9 cellular contexts compared by ENCODE assay signal in the genomic region with DNA sequence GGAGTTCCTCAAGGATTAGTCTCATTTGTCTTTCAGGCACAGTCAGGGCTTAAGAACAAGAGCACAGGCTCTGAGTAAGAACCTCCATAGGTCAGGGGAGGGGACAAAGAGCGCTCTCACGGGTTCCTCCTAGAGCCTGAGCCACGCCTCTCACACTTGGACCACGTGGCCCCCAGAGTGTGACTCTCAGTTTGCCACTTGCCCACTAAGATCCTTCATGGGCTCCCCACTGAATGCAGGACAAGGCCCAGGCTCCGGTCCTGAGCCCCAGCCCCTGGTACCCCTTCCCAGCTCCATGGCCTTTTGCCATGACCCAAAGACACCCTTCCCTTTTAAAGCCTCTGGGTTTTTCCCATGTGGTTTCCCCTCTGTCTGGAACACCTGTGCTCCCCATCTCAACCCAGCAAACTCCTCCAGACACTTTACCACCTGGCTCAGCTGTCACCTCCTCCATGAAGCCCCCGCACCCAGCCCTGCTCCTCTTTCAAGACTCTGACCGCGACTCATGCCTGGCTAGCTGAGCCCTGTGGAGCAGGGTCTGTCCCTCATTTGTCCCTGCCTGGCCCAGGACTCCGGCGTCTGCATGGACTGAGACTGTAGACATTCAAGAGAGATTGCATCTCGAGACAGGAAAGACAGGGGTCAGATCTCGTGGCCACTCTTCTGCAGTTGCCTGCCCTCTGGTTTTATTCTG. TPM values are rescaled to one million over a fixed set of nuclear protein-coding genes. Genes with fewer than 3 reads are reported as not detected.
DNase-seq lines count a peak whose midpoint lies in the region; ATAC-seq and TF ChIP-seq lines count a peak whose summit lies in the region.
"Had no signal": no experiment of that assay in that cellular context is flagged by ENCODE, and none has a peak within 500 bp of the region (broad histone marks: within the 10 kb centered on the region; RNA-seq: fewer than 3 reads in every experiment).

No MANE protein-coding gene starts in this region.

- H3K27ac Mint-ChIP-seq in T-cell (peak overlapping the region in 1 of 2 donors; percentile 31), neural crest cell (ENCODE audit: unreplicated experiment) (peak overlapping the region; percentile 92), HFFc6 (no peak overlapping the region)

- H3K27ac ChIP-seq in ascending aorta: no peak overlapping the region

- peaks cover 11 to 17% (median 16%) of the 10 kb centered on the region in 3 donors for H3K4me1 Mint-ChIP-seq in T-cell
- peaks cover 54% of the 10 kb centered on the region for H3K4me1 Mint-ChIP-seq in neural crest cell
- no peaks in the 10 kb centered on the region for H3K4me1 Mint-ChIP-seq in HFFc6 (ENCODE audit: low read depth)

- intact Hi-C loops in Right ventricle myocardium inferior (cut with DNase I): no loop called here
- intact Hi-C loops in cardiac septum (cut with DNase I): no loop called here
- intact Hi-C loops in ascending aorta (cut with DNase I): no loop called here

- H3K4me3 Mint-ChIP-seq in T-cell (no peak overlapping the region), neural crest cell (no peak overlapping the region), HFFc6 (no peak overlapping the region)
- H3K4me3 Mint-ChIP-seq: CD4-positive, alpha-beta memory T cell had no signal

- H3K36me3 ChIP-seq in ascending aorta: no peaks in the 10 kb centered on the region

- POLR2A ChIA-PET in T-cell (lab: Charles Lee): no interaction called here

- H3K27me3 ChIP-seq in ascending aorta: no peaks in the 10 kb centered on the region

- no peak for DNase-seq in Right ventricle myocardium inferior (ENCODE audit: missing footprints)
- DNase-seq in cardiac septum (ENCODE audit: low spot score): no peak
- DNase-seq in T-cell: peak in 32 of 34 experiments; percentile 14 to 69 (median 33)
- no peak for DNase-seq in neural crest cell (ENCODE audit: low read depth, low spot score)
- DNase-seq in ascending aorta (ENCODE audit: low spot score in 2 of 2): no peak
- no peak for DNase-seq in HFFc6
- no peak for DNase-seq in D341Med (ENCODE audit: low spot score)

- TF ChIP-seq CTCF in neural crest cell (conservative IDR thresholded peaks at IDR 0.05): no peak
- TF ChIP-seq CTCF in ascending aorta (IDR thresholded peaks at IDR 0.05): no peak
- no peak for TF ChIP-seq CTCF in HFFc6 (IDR thresholded peaks at IDR 0.05)

- no peaks in the 10 kb centered on the region for H3K4me1 ChIP-seq in ascending aorta

- CTCF ChIA-PET in T-cell (lab: Charles Lee): no interaction called here

- no peaks in the 10 kb centered on the region for H3K9me3 Mint-ChIP-seq in T-cell
- H3K9me3 Mint-ChIP-seq in neural crest cell: no peaks in the 10 kb centered on the region
- H3K9me3 Mint-ChIP-seq in HFFc6: no peaks in the 10 kb centered on the region
- H3K9me3 Mint-ChIP-seq: CD4-positive, alpha-beta memory T cell had no signal

- no peaks in the 10 kb centered on the region for H3K9me3 ChIP-seq in ascending aorta

- H3K27me3 Mint-ChIP-seq in T-cell: no peaks in the 10 kb centered on the region
- no peaks in the 10 kb centered on the region for H3K27me3 Mint-ChIP-seq in neural crest cell (ENCODE audit: low read depth)
- peaks cover 47% of the 10 kb centered on the region for H3K27me3 Mint-ChIP-seq in HFFc6 (ENCODE audit: insufficient read depth)
- H3K27me3 Mint-ChIP-seq: CD4-positive, alpha-beta memory T cell had no signal

- no peak overlapping the region for H3K4me3 ChIP-seq in ascending aorta

- ATAC-seq in Right ventricle myocardium inferior (peak; percentile 50), HG02943 (IDR thresholded peaks at IDR 0.05; ENCODE audit: low read depth, unreplicated experiment) (peak; percentile 86), T-cell (replicated peaks in 1 of 4) (peak; percentile 54 to 80 (median 66))

- H3K36me3 Mint-ChIP-seq in T-cell (no peaks in the 10 kb centered on the region), neural crest cell (ENCODE audit: low read depth) (no peaks in the 10 kb centered on the region), HFFc6 (ENCODE audit: low read depth) (no peaks in the 10 kb centered on the region)

RNA-seq across cellular contexts. Expression of gene IQSEC1, which starts 32.7 kb away (rescaled TPM):
- 81.2 TPM for total RNA-seq in Right ventricle myocardium inferior
- total RNA-seq in cardiac septum: 59.7 TPM
- total RNA-seq in T-cell: 100 to 1,000 TPM in 1 of 5 donors, 10 to 100 TPM in 4; 73.7 to 113 (median 86.9) TPM
- total RNA-seq in neural crest cell: 31.3 and 32.1 TPM in 2 replicates
- 148 TPM for total RNA-seq in ascending aorta
- total RNA-seq in HFFc6 (2021; fragmentation: NEBNext Ultra II Directional; extraction: Animal tissue kit (Norgen Biotek cat#: 25700)): 10 to 100 TPM; 21.1 to 25.1 (median 21.9) TPM

Comparison
In these comparisons a context has a peak if more than half of its experiments do, and no peak if none do; other contexts are left out.
1. DNase-seq: peak in T-cell (32 of 34); none in Right ventricle myocardium inferior (single experiment), cardiac septum (single experiment), neural crest cell (single experiment), ascending aorta (0 of 2), HFFc6 (single experiment) and D341Med (single experiment).
2. Peak in every context shown above with its lines, with median percentiles within 50 percentile points of each other: ATAC-seq.